Comparison of ENCODE assay signal across 18 cellular contexts in the genomic region with DNA sequence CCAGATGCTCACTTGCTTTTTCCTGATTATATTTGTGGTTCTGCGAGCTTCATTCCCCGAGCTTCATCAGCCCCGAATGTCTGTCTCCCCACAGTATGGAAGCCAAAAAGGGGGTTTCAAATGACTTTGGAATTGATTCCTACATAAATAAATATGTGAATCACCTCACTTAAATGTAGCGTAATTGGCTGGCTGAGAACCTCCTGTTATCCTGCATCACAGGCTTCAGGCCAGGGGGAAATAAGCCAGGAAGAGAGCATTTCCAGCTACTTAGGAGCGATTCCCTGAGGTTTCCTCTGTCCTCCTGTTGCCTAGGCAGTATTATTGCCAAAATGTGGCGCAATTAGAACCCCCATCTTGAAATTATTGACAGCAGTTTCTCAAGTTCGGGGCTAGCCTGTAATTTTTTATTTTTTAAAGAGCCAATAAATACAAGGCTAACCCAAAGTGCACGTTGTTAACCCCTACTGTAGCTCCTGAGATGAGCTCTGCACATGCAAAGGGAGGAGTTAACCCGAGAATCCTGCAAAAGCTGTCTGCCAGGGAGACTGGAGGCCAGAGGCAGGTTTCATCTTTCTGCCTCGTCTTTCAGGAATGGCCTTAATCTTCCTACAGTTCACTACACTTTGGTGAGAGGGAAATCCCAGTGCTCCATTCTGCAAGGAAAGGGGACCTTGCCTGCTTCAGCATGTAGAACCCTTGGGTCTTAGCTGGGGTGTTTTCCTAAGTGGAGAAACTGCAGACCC.
DNase-seq lines count a peak whose midpoint lies in the region; ATAC-seq, FAIRE-seq and TF ChIP-seq lines count a peak whose summit lies in the region.
"Had no signal": no experiment of that assay in that cellular context is flagged by ENCODE, and none has a peak within 500 bp of the region (broad histone marks: within the 10 kb centered on the region; RNA-seq: fewer than 3 reads in every experiment).

No MANE protein-coding gene starts in this region.

- H3K18ac ChIP-seq in mesendoderm (ENCODE audit: low read length): peak overlapping the region; percentile 14

- in situ Hi-C loops in HepG2 (cut with HindIII; ENCODE audit: extremely low pct_ligation_motif_present, low pct_unique_long_range_greater_than_20kb): loop anchor here (25.0 kb wide), 1 partner anchor 873 kb away; no protein-coding TSS in a partner anchor

- 36 to 47% (median 45%) methylated on average over 10 of the region's 10 CpGs for WGBS in heart left ventricle, 4 donors
- no CpG with 5 or more reads among the region's 10 CpGs for WGBS in mesendoderm (ENCODE audit: extremely low coverage, insufficient coverage, low lambda C conversion rate)
- 24 to 59% methylated on average over 10 of the region's 10 CpGs for WGBS in aorta, 2 donors
- 40% methylated on average over 10 of the region's 10 CpGs for WGBS in HepG2 (ENCODE audit: low lambda C conversion rate)

- H3K36me3 ChIP-seq in heart left ventricle: peaks cover 0 to 57% (median 47%) of the 10 kb centered on the region in 9 donors
- peaks cover 29% of the 10 kb centered on the region for H3K36me3 ChIP-seq in right atrium auricular region
- H3K36me3 ChIP-seq in endothelial cell of umbilical vein (ENCODE audit: control insufficient read depth in 2 of 2, extremely low read depth in 1 of 2, insufficient read depth in 2 of 2, low read length in 2 of 2): peaks cover 7 to 9% of the 10 kb centered on the region in 2 experiments
- H3K36me3 ChIP-seq in mesendoderm (ENCODE audit: control insufficient read depth, insufficient read depth, low read length): peaks cover 1% of the 10 kb centered on the region
- H3K36me3 ChIP-seq in aorta (ENCODE audit: control insufficient read depth in 1 of 2, insufficient read depth in 2 of 2, low read length in 1 of 2): peaks cover 3 to 8% of the 10 kb centered on the region in 2 donors
- H3K36me3 ChIP-seq in HepG2 (replicated peaks in 1 of 2; ENCODE audit: control insufficient read depth in 1 of 2, insufficient read depth in 2 of 2, low read length in 2 of 2): no peaks in the 10 kb centered on the region

- H2AFZ ChIP-seq in endothelial cell of umbilical vein (ENCODE audit: low read depth, low read length) (no peak overlapping the region), HepG2 (ENCODE audit: low read length) (no peak overlapping the region)

- TF ChIP-seq POLR2A in heart left ventricle (IDR thresholded peaks at IDR 0.05) (no peak), endothelial cell of umbilical vein (IDR thresholded peaks at IDR 0.05; ENCODE audit: low read depth, low read length) (no peak), HepG2 (IDR thresholded peaks at IDR 0.05; ENCODE audit: insufficient read depth in 1 of 2, low read depth in 2 of 2, low read length in 2 of 2) (no peak)

- TF ChIP-seq EP300 in HepG2 (IDR thresholded peaks at IDR 0.05; ENCODE audit: low read depth in 2 of 2, low read length in 2 of 2) (no peak), HepG2 (CRISPR knock-in tag; IDR thresholded peaks at IDR 0.05; ENCODE audit: borderline replicate concordance) (no peak)

- TF ChIP-seq CTCF in heart left ventricle (IDR thresholded peaks at IDR 0.05): no peak
- TF ChIP-seq CTCF in right atrium auricular region (IDR thresholded peaks at IDR 0.05): no peak
- TF ChIP-seq CTCF in endothelial cell of umbilical vein (IDR thresholded peaks at IDR 0.05; ENCODE audit: extremely low read depth in 1 of 2, insufficient read depth in 1 of 2, low read depth in 1 of 2, low read length in 2 of 2): no peak
- no peak for TF ChIP-seq CTCF in HepG2 (CRISPR knock-in tag; IDR thresholded peaks at IDR 0.05)

- H3K4me1 ChIP-seq in heart left ventricle: peaks cover 0 to 15% (median 7%) of the 10 kb centered on the region in 12 donors
- peaks cover 0 to 12% of the 10 kb centered on the region in 2 donors for H3K4me1 ChIP-seq in right atrium auricular region
- peaks cover 2% of the 10 kb centered on the region for H3K4me1 ChIP-seq in endothelial cell of umbilical vein (ENCODE audit: control insufficient read depth, extremely low read depth, insufficient read depth, low read length)
- no peaks in the 10 kb centered on the region for H3K4me1 ChIP-seq in mesendoderm (ENCODE audit: control insufficient read depth, low read depth, low read length)
- H3K4me1 ChIP-seq in aorta (ENCODE audit: control insufficient read depth in 1 of 2, insufficient read depth in 2 of 2, low read length in 2 of 2): no peaks in the 10 kb centered on the region
- no peaks in the 10 kb centered on the region for H3K4me1 ChIP-seq in HepG2 (ENCODE audit: insufficient read depth, low read length)

- no peak for TF ChIP-seq RAD21 in HepG2 (CRISPR knock-in tag; IDR thresholded peaks at IDR 0.05)

- H3K9ac ChIP-seq in endothelial cell of umbilical vein (replicated peaks; ENCODE audit: extremely low read depth, insufficient read depth, low read length): no peak overlapping the region
- no peak overlapping the region for H3K9ac ChIP-seq in mesendoderm (ENCODE audit: low read length)
- no peak overlapping the region for H3K9ac ChIP-seq in HepG2 (ENCODE audit: insufficient read depth, low read depth, low read length)

- intact Hi-C loops in heart left ventricle (cut with DNase I) (loop anchor here in 9 of 10 donors (5.0 to 10.0 kb wide), 12 partner anchors 145 to 1215 kb away; partner anchors contain the start of gene ADAMTS9 (in 3 of the 9)), endothelial cell of umbilical vein (cut with micrococcal nuclease) (loop anchor here (10.0 kb wide), 2 partner anchors 385 to 1655 kb away; no protein-coding TSS in a partner anchor), aorta (cut with DNase I) (loop anchor here in 1 of 2 donors (10.0 kb wide), 1 partner anchor 1195 kb away; no protein-coding TSS in a partner anchor), HepG2 (cut with micrococcal nuclease; ENCODE audit: unreplicated experiment) (no loop called here)

- H4K8ac ChIP-seq in mesendoderm (ENCODE audit: low read depth, low read length): no peak overlapping the region

- peak in 3 of 5 donors; percentile 36 to 50 (median 47) for DNase-seq in heart left ventricle
- no peak for DNase-seq in right atrium auricular region (ENCODE audit: low spot score)
- DNase-seq in endothelial cell of umbilical vein (ENCODE audit: low read depth, low spot score): peak; percentile 77
- DNase-seq in mesendoderm: no peak
- DNase-seq in aorta: peak in 1 of 2 donors; percentile 56
- DNase-seq in HepG2 (ENCODE audit: low spot score): no peak
- DNase-seq in NOMO-1 (lab: John Stamatoyannopoulos, UW; ENCODE audit: unreplicated experiment in 2 of 2): no peak
- DNase-seq: activated CD4-positive, alpha-beta memory T cell treated with anti-CD3 and anti-CD28 coated beads for 36 hours; activated naive CD4-positive, alpha-beta T cell; AML-193; GOT3; kidney glomerular epithelial cell; NCI-H1436 treated with DMSO at 0.1 percent for 48 hours; NCI-H524 treated with DMSO at 0.1 percent for 48 hours; nephron progenitor cell had no signal

- H3K23ac ChIP-seq in mesendoderm (ENCODE audit: low read length): no peak overlapping the region

- no peak overlapping the region for H4K5ac ChIP-seq in mesendoderm (ENCODE audit: low read length)

- H3K4me3 ChIP-seq in heart left ventricle (no peak overlapping the region), right atrium auricular region (no peak overlapping the region), endothelial cell of umbilical vein (replicated peaks in 1 of 3; ENCODE audit: insufficient read depth in 1 of 3, low read depth in 1 of 3, low read length in 3 of 3) (no peak overlapping the region), mesendoderm (ENCODE audit: low read length) (no peak overlapping the region), aorta (ENCODE audit: low read length in 2 of 2) (no peak overlapping the region), HepG2 (replicated peaks in 1 of 3; ENCODE audit: insufficient read depth in 1 of 3, low read depth in 2 of 3, low read length in 3 of 3) (no peak overlapping the region)
- H3K4me3 ChIP-seq: GM12878 had no signal

- CTCF ChIA-PET in endothelial cell of umbilical vein (lab: Charles Lee): interaction anchor here (0.9 to 1.5 kb wide), 4 partner anchors 9 to 900 kb away, joined by 3 to 12 read pairs (median 4); no protein-coding TSS in a partner anchor
- CTCF ChIA-PET in HepG2 (lab: Yijun Ruan, JAX; ENCODE audit: low intra/inter-chr PET ratio, low total read pairs): no interaction called here

- dilution Hi-C loops in endothelial cell of umbilical vein (cut with MboI; ENCODE audit: extremely low pct_ligation_motif_present, low sequenced_read_pairs): loop anchor here (10.0 kb wide), 1 partner anchor 705 kb away; no protein-coding TSS in a partner anchor

- H3K27ac ChIP-seq in heart left ventricle (peak overlapping the region in 1 of 12 donors; percentile 69), right atrium auricular region (no peak overlapping the region), endothelial cell of umbilical vein (ENCODE audit: insufficient read depth, low read depth, low read length) (no peak overlapping the region), mesendoderm (ENCODE audit: low read depth, low read length) (no peak overlapping the region), aorta (ENCODE audit: low read depth in 1 of 2, low read length in 2 of 2) (no peak overlapping the region), HepG2 (ENCODE audit: extremely low read length, insufficient read depth, low read length) (no peak overlapping the region)

- no peaks in the 10 kb centered on the region for H3K9me1 ChIP-seq in endothelial cell of umbilical vein (replicated peaks; ENCODE audit: control insufficient read depth, extremely low read depth, insufficient read depth, low read length)

- H3K4ac ChIP-seq in mesendoderm (ENCODE audit: low read depth, low read length): no peak overlapping the region

- H3K27me3 ChIP-seq in heart left ventricle (no peaks in the 10 kb centered on the region), right atrium auricular region (no peaks in the 10 kb centered on the region), endothelial cell of umbilical vein (ENCODE audit: control insufficient read depth in 2 of 2, insufficient read depth in 2 of 2, low read length in 2 of 2) (no peaks in the 10 kb centered on the region), mesendoderm (ENCODE audit: insufficient read depth, low read length, poor library complexity) (no peaks in the 10 kb centered on the region), aorta (ENCODE audit: control insufficient read depth in 1 of 2, insufficient read depth in 2 of 2, low read length in 1 of 2) (no peaks in the 10 kb centered on the region), HepG2 (ENCODE audit: control insufficient read depth in 1 of 2, insufficient read depth in 2 of 2, low read length in 2 of 2) (no peaks in the 10 kb centered on the region; a peak in 1 of 5 replicates)

- no peaks in the 10 kb centered on the region for H3K9me3 ChIP-seq in heart left ventricle
- no peaks in the 10 kb centered on the region for H3K9me3 ChIP-seq in right atrium auricular region
- no peaks in the 10 kb centered on the region for H3K9me3 ChIP-seq in endothelial cell of umbilical vein (replicated peaks; ENCODE audit: control insufficient read depth, insufficient read depth, low read length)
- no peaks in the 10 kb centered on the region for H3K9me3 ChIP-seq in aorta (ENCODE audit: control insufficient read depth, low read length)
- no peaks in the 10 kb centered on the region for H3K9me3 ChIP-seq in HepG2 (ENCODE audit: low read length)

- H2BK15ac ChIP-seq in mesendoderm (replicated peaks; ENCODE audit: low read depth): no peak overlapping the region

- no peaks in the 10 kb centered on the region for H3K79me1 ChIP-seq in mesendoderm (ENCODE audit: low read length)

- H4K20me1 ChIP-seq in endothelial cell of umbilical vein (replicated peaks; ENCODE audit: control insufficient read depth, extremely low read depth, insufficient read depth, low read length): no peaks in the 10 kb centered on the region
- H4K20me1 ChIP-seq in HepG2 (ENCODE audit: insufficient read depth, low read length): no peaks in the 10 kb centered on the region

- no peak overlapping the region for H2AK5ac ChIP-seq in mesendoderm (ENCODE audit: low read length)

- H3K56ac ChIP-seq in mesendoderm (ENCODE audit: low read length): no peak overlapping the region

- H2BK5ac ChIP-seq in mesendoderm (ENCODE audit: low read length): no peak overlapping the region

- H2BK120ac ChIP-seq in mesendoderm (ENCODE audit: low read depth, low read length): no peak overlapping the region

- H3K79me2 ChIP-seq in endothelial cell of umbilical vein (ENCODE audit: control insufficient read depth, insufficient read depth, low read length): no peaks in the 10 kb centered on the region
- H3K79me2 ChIP-seq in mesendoderm (ENCODE audit: control insufficient read depth, insufficient read depth, low read length): no peaks in the 10 kb centered on the region
- no peaks in the 10 kb centered on the region for H3K79me2 ChIP-seq in HepG2 (ENCODE audit: insufficient read depth, low read length)

- peak; percentile 76 for FAIRE-seq in endothelial cell of umbilical vein (lab: Jason Lieb, UNC)
- FAIRE-seq in HepG2 (lab: Jason Lieb, UNC): no peak
- FAIRE-seq: colon, GM12878 had no signal

- no TSS peak for BruUV-seq in endothelial cell of umbilical vein (replicated peaks; lab: Mats Ljungman, UMichigan)
- BruUV-seq in HepG2 (replicated peaks; lab: Mats Ljungman, UMichigan): no TSS peak

- POLR2A ChIA-PET in endothelial cell of umbilical vein (lab: Charles Lee) (no interaction called here), HepG2 (lab: Yijun Ruan, JAX) (no interaction called here)

- H3K4me2 ChIP-seq in endothelial cell of umbilical vein (ENCODE audit: insufficient read depth, low read length) (no peak overlapping the region), mesendoderm (ENCODE audit: low read length) (no peak overlapping the region), HepG2 (ENCODE audit: low read depth, low read length) (no peak overlapping the region)

- ATAC-seq in heart left ventricle (peak; percentile 42 to 80 (median 75)), aorta (ENCODE audit: low FRiP score) (peak; percentile 71), HepG2 (no peak), HG03342 (IDR thresholded peaks at IDR 0.05; ENCODE audit: unreplicated experiment) (no peak)
- ATAC-seq: GM12878 had no signal

Comparison
In these comparisons a context has a peak if more than half of its experiments do, and no peak if none do; other contexts are left out.
1. DNase-seq: peak in heart left ventricle (3 of 5) and endothelial cell of umbilical vein (single experiment); none in right atrium auricular region (single experiment), mesendoderm (single experiment), HepG2 (single experiment) and NOMO-1 (0 of 2).
2. ATAC-seq: peak in heart left ventricle (4 of 4) and aorta (single experiment); none in HepG2 (single experiment) and HG03342 (single experiment).